ENCODE assay signal across 18 cellular contexts in the genomic region with DNA sequence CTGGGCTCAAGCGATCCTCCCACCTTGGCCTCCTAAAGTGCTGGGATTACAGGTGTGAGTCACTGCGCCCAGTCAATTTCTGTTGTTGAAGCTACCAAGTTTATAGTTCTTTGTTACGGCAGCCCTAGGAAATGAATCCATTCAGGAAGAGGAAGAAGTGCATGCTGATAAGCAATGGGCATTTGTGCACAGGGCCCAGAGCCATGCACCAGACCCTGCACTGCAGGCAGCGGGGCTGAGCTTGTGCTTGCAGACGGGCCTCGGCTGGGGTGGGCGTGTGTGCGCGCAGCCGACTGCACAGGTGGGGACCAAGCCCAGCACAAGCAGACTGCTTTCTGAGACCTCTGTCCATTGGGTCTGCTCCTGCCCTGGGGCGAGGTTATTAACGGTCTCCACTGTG.
"Had no signal": no experiment of that assay in that cellular context is flagged by ENCODE, and none has a peak within 500 bp of the region (broad histone marks: within the 10 kb centered on the region; RNA-seq: fewer than 3 reads in every experiment).

No MANE protein-coding gene starts in this region.

- FAIRE-seq: bronchial epithelial cell, islet of Langerhans had no signal

- H3K27me3 ChIP-seq: heart right ventricle, transverse colon had no signal

- H3K9me3 ChIP-seq: transverse colon had no signal

- H3K36me3 ChIP-seq: heart right ventricle, transverse colon had no signal

- DNase-seq: activated B cell treated with CpG ODN at 0.5 μM for 24 hours; activated CD8-positive, alpha-beta memory T cell treated with anti-CD3 and anti-CD28 coated beads, Interleukin-2, amount 10 ng/mL, durations not matched to agents 7 days and 5 days; activated gamma-delta T cell treated with Interleukin-2 at 50 U/mL for 16 hours; activated T-cell treated with anti-CD3 and anti-CD28 coated beads, Interleukin-2, amount 50 U/mL, for 24 hours; aorta; foreskin melanocyte; heart right ventricle; left ventricle myocardium inferior; posterior cingulate gyrus; right cardiac atrium; stimulated activated CD4-positive, alpha-beta T cell treated with anti-CD3 and anti-CD28 coated beads, Interleukin-2, amount 100 ng/mL, for 24 hours; stimulated activated naive CD4-positive, alpha-beta T cell; substantia nigra; T-cell; T1000; transverse colon had no signal

- H3K4me3 ChIP-seq: heart right ventricle, left ventricle myocardium inferior, transverse colon had no signal

- H3K27ac ChIP-seq: heart right ventricle, left ventricle myocardium inferior, transverse colon had no signal

- ATAC-seq: activated CD8-positive, alpha-beta memory T cell treated with anti-CD3 and anti-CD28 coated beads, Interleukin-2, amount 10 ng/mL, durations not matched to agents 7 days and 5 days; heart right ventricle; T-cell had no signal
